ENCODE assay signal across 1 cellular context in the genomic region with DNA sequence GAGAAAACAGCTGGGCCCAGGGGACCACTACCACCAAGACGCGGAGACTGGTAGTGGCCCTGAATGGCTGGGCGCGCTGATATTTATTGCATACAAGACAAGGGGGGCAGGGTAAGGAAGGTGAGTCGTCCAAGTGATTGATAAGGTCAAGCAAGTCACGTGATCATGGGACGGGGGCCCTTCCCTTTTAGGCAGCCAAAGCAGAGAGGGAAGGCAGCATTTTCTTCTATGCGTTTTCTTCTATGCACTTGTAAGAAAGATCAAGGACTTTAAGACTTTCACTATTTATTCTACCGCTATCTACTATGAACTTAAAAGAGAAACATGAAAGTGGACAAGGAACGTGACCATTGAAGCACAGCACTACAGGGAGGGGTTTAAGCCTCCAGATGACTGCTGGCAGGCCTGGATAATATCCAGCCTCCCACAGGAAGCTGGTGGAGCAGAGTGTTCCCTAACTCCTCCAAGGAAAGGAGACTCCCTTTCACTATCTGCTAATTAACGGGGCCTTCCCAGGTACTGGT. TPM values are rescaled to one million over a fixed set of nuclear protein-coding genes. Genes with fewer than 3 reads are reported as not detected.
"Had no signal": no experiment of that assay in that cellular context is flagged by ENCODE, and none has a peak within 500 bp of the region (broad histone marks: within the 10 kb centered on the region; RNA-seq: fewer than 3 reads in every experiment).

No MANE protein-coding gene starts in this region.

RNA-seq across cellular contexts. Expression of a gene that starts 43.0 kb away (rescaled TPM):
- total RNA-seq: H7 had no signal
